In the genomic region with DNA sequence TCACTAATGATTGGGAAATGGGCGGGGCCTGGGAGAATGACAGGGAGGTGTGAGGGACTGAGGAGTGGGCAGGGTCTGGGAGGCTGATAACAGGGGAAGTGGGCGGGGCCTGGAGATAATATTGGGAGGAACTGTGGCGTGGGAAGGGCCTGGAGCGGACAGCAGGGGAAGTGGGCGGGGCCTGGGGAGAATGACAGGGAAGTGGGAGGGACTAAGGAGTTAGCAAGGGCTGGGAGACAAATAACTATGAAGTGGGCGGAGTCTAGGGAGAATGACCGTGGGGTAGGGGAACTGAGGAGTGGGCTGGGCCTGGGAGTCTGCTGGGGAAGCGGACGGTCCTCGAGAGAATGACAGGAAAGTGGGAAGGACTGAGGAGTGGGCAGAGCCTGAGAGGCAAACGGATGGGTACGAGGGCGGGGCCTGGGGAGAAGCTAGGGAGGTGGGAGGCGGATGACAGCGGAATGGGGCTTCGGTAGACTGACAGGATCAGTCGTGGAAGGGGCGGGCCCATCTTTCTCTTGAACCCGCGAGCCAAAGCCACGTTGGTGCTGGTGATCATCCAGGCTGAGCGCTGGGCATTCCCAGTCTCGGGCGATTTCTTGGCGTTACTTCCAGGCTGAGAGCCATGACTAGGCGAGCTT, we compare ENCODE assay signal across 8 cellular contexts. TPM values are rescaled to one million over a fixed set of nuclear protein-coding genes. Genes with fewer than 3 reads are reported as not detected.
DNase-seq lines count a peak whose midpoint lies in the region; ATAC-seq, FAIRE-seq and TF ChIP-seq lines count a peak whose summit lies in the region.

No MANE protein-coding gene starts in this region.

- dilution Hi-C loops in keratinocyte (cut with MboI; ENCODE audit: extremely low pct_ligation_motif_present, low sequenced_read_pairs): no loop called here

- H3K36me3 ChIP-seq in DND-41 (ENCODE audit: insufficient read depth, low read length): no peaks in the 10 kb centered on the region
- no peaks in the 10 kb centered on the region for H3K36me3 ChIP-seq in H7 (replicated peaks; ENCODE audit: control insufficient read depth, insufficient read depth, low read length)
- H3K36me3 ChIP-seq in keratinocyte (ENCODE audit: control insufficient read depth in 2 of 2, extremely low read depth in 1 of 2, insufficient read depth in 2 of 2, low read length in 2 of 2): no peaks in the 10 kb centered on the region

- H3K27ac ChIP-seq in DND-41 (ENCODE audit: low read length) (peak overlapping the region; percentile 86), keratinocyte (ENCODE audit: control insufficient read depth, insufficient read depth, low read length) (peak overlapping the region; percentile 47)

- no peaks in the 10 kb centered on the region for H3K36me3 Mint-ChIP-seq in WTC11

- H3K9ac ChIP-seq in DND-41 (ENCODE audit: low read depth, low read length) (peak overlapping the region; percentile 75), keratinocyte (ENCODE audit: control insufficient read depth, extremely low read depth, insufficient read depth, low read length) (peak overlapping the region; percentile 73)

- H2AFZ ChIP-seq in DND-41 (ENCODE audit: low read depth, low read length): peak overlapping the region; percentile 97
- peak overlapping the region; percentile 99 for H2AFZ ChIP-seq in keratinocyte (ENCODE audit: control insufficient read depth, low read length)

- H3K79me2 ChIP-seq in DND-41 (ENCODE audit: insufficient read depth, low read length): no peaks in the 10 kb centered on the region
- no peaks in the 10 kb centered on the region for H3K79me2 ChIP-seq in keratinocyte (ENCODE audit: control insufficient read depth, insufficient read depth, low read length)

- no peaks in the 10 kb centered on the region for H3K9me3 ChIP-seq in DND-41 (ENCODE audit: insufficient read depth, low read length, severe bottlenecking)
- H3K9me3 ChIP-seq in keratinocyte (ENCODE audit: control insufficient read depth, low read depth, low read length): no peaks in the 10 kb centered on the region

- H3K9me3 Mint-ChIP-seq in WTC11: no peaks in the 10 kb centered on the region

- peak overlapping the region; percentile 93 for H3K4me2 ChIP-seq in DND-41 (ENCODE audit: insufficient read depth, low read length)
- H3K4me2 ChIP-seq in keratinocyte (ENCODE audit: control insufficient read depth, extremely low read depth, insufficient read depth, low read depth, low read length): peak overlapping the region; percentile 99

- CTCF ChIA-PET in WTC11 (lab: Charles Lee): interaction anchor here (0.6 to 1.8 kb wide), 38 partner anchors 9 to 350 kb away, joined by 3 to 31 read pairs (median 4); a partner anchor contains a TSS

- TF ChIP-seq CTCF in DND-41 (IDR thresholded peaks at IDR 0.05; ENCODE audit: borderline replicate concordance, extremely low read depth, low read length, poor library complexity, severe bottlenecking) (no peak), WTC11 (IDR thresholded peaks at IDR 0.05) (no peak), keratinocyte (optimal IDR thresholded peaks at IDR 0.05 in 1 of 3, IDR thresholded peaks at IDR 0.05 in 1 of 3, conservative IDR thresholded peaks at IDR 0.05 in 1 of 3; ENCODE audit: extremely low read depth in 1 of 3, insufficient read depth in 2 of 3, low read length in 3 of 3) (no peak)

- H3K4me3 ChIP-seq in DND-41 (ENCODE audit: low read depth in 1 of 2, low read length in 2 of 2) (peak overlapping the region; percentile 32 to 69; a peak in 3 of 4 replicates), H7 (ENCODE audit: insufficient read depth, low read depth, low read length) (peak overlapping the region; percentile 72), keratinocyte (ENCODE audit: control insufficient read depth in 2 of 3, extremely low read depth in 1 of 3, insufficient read depth in 2 of 3, low read depth in 1 of 3, low read length in 3 of 3) (peak overlapping the region; percentile 57 to 80 (median 79))

- POLR2A ChIA-PET in WTC11 (lab: Charles Lee): interaction anchor here (0.6 to 1.6 kb wide), 4 partner anchors 14 to 844 kb away, joined by 3 to 4 read pairs (median 4); a partner anchor contains a TSS

- peaks cover 20% of the 10 kb centered on the region for H3K27me3 Mint-ChIP-seq in WTC11 (ENCODE audit: low read depth)

- FAIRE-seq in keratinocyte (lab: Jason Lieb, UNC): peak; percentile 51

- H3K4me3 Mint-ChIP-seq in WTC11: peak overlapping the region; percentile 91

- H3K27me3 ChIP-seq in DND-41 (ENCODE audit: insufficient read depth, low read length, poor library complexity) (no peaks in the 10 kb centered on the region), H7 (ENCODE audit: control insufficient read depth, insufficient read depth, low read length) (no peaks in the 10 kb centered on the region), keratinocyte (ENCODE audit: control insufficient read depth, extremely low read depth, insufficient read depth, low read length) (no peaks in the 10 kb centered on the region)

- H3K4me1 Mint-ChIP-seq in WTC11: peaks cover 12% of the 10 kb centered on the region

- H3K4me1 ChIP-seq in DND-41 (ENCODE audit: insufficient read depth, low read length) (peaks cover 29% of the 10 kb centered on the region), keratinocyte (ENCODE audit: control insufficient read depth, extremely low read depth, insufficient read depth, low read length) (peaks cover 7% of the 10 kb centered on the region)

- DNase-seq in DND-41 (peak; percentile 92), H7 (peak; percentile 98), NCI-H146 (lab: John Stamatoyannopoulos, UW) (peak; percentile 69), WTC11 (ENCODE audit: low spot score) (peak; percentile 99), cerebellum (ENCODE audit: low spot score) (peak; percentile 98), keratinocyte (ENCODE audit: low read depth, low spot score) (peak; percentile 77)
- peak; percentile 43 to 85 for DNase-seq in stimulated activated CD4-positive, alpha-beta T cell treated with anti-CD3 and anti-CD28 coated beads, Interleukin-12 subunit alpha, Interleukin-12 subunit beta, amount 100 ng/mL, for 24 hours (ENCODE audit: low read depth in 2 of 2)

- ATAC-seq in DND-41 (ENCODE audit: insufficient read depth, low read depth) (peak; percentile 82), WTC11 (peak; percentile 88), GM18858 (IDR thresholded peaks at IDR 0.05; ENCODE audit: unreplicated experiment) (no peak)

- no peaks in the 10 kb centered on the region for H4K20me1 ChIP-seq in DND-41 (ENCODE audit: insufficient read depth, low read length)
- H4K20me1 ChIP-seq in keratinocyte (ENCODE audit: control insufficient read depth, extremely low read depth, insufficient read depth, low read length): no peaks in the 10 kb centered on the region

- H3K9me1 ChIP-seq in keratinocyte (ENCODE audit: control insufficient read depth, extremely low read depth, insufficient read depth, low read length): no peaks in the 10 kb centered on the region

- H3K27ac Mint-ChIP-seq in WTC11: no peak overlapping the region

RNA-seq across cellular contexts. Expression of a gene that starts 14.0 kb away (rescaled TPM):
- total RNA-seq in H7 (2014; rRNA removed; shearing (Covaris generic)): 1.4 and 2.9 TPM in 2 replicates
- total RNA-seq in WTC11 (2021): 18.5 to 33.1 TPM (median 30.2 TPM) in 3 replicates
- total RNA-seq in cerebellum: 52.7 TPM
- polyA plus RNA-seq in keratinocyte: not detected in 3 replicates
- not detected for polyA plus RNA-seq in keratinocyte (2011; ENCODE audit: low read depth)
- polyA plus RNA-seq in keratinocyte (2011; cell fraction: cytosol; rRNA removed): not detected in 2 replicates
- polyA plus RNA-seq in keratinocyte (2011; cell fraction: nucleus; rRNA removed): not detected in 2 replicates
- not detected in 2 replicates for polyA plus RNA-seq in keratinocyte (2012; ENCODE audit: low replicate concordance)
- not detected in 3 replicates for polyA minus RNA-seq in keratinocyte
- polyA minus RNA-seq in keratinocyte (2011; cell fraction: cytosol; rRNA and poly(A)+ RNA removed): not detected
- not detected in 2 replicates for polyA minus RNA-seq in keratinocyte (2011; cell fraction: nucleus; rRNA and poly(A)+ RNA removed)

RNA-seq across cellular contexts. Expression of a gene that starts 14.7 kb away (rescaled TPM):
- total RNA-seq in H7 (2014; rRNA removed; shearing (Covaris generic)): 1.3 and 2.6 TPM in 2 replicates
- 2.6 to 2.9 TPM (median 2.7 TPM) in 3 replicates for total RNA-seq in WTC11 (2021)
- total RNA-seq in cerebellum: 1.2 TPM
- 11.1 to 12.8 TPM (median 12.3 TPM) in 3 replicates for polyA plus RNA-seq in keratinocyte
- 5.9 TPM for polyA plus RNA-seq in keratinocyte (2011; ENCODE audit: low read depth)
- polyA plus RNA-seq in keratinocyte (2011; cell fraction: cytosol; rRNA removed): 7.6 and 8.5 TPM in 2 replicates
- polyA plus RNA-seq in keratinocyte (2011; cell fraction: nucleus; rRNA removed): 20.4 and 25.8 TPM in 2 replicates
- 19.1 and 22.5 TPM in 2 replicates for polyA plus RNA-seq in keratinocyte (2012; ENCODE audit: low replicate concordance)
- 4.0 to 11.9 TPM (median 4.3 TPM) in 3 replicates for polyA minus RNA-seq in keratinocyte
- polyA minus RNA-seq in keratinocyte (2011; cell fraction: cytosol; rRNA and poly(A)+ RNA removed): 15.5 TPM
- 13.7 and 13.8 TPM in 2 replicates for polyA minus RNA-seq in keratinocyte (2011; cell fraction: nucleus; rRNA and poly(A)+ RNA removed)

RNA-seq across cellular contexts. Expression of a gene that starts 34.6 kb away (rescaled TPM):
- total RNA-seq in H7 (2014; rRNA removed; shearing (Covaris generic)): 0.59 and 1.1 TPM in 2 replicates
- total RNA-seq in WTC11 (2021) (4.3 to 6.3 TPM (median 6.1 TPM) in 3 replicates), cerebellum (0.18 TPM)
- polyA plus RNA-seq in keratinocyte: 0.09 to 0.13 TPM in 2 of 3 replicates, not detected in the other
- not detected for polyA plus RNA-seq in keratinocyte (2011; ENCODE audit: low read depth)
- 0.06 and 0.09 TPM in 2 replicates for polyA plus RNA-seq in keratinocyte (2011; cell fraction: cytosol; rRNA removed)
- 0.05 and 0.10 TPM in 2 replicates for polyA plus RNA-seq in keratinocyte (2011; cell fraction: nucleus; rRNA removed)
- 7.1 and 26.3 TPM in 2 replicates for polyA plus RNA-seq in keratinocyte (2012; ENCODE audit: low replicate concordance)
- not detected in 3 replicates for polyA minus RNA-seq in keratinocyte
- polyA minus RNA-seq in keratinocyte (2011; cell fraction: cytosol; rRNA and poly(A)+ RNA removed): not detected
- not detected in 2 replicates for polyA minus RNA-seq in keratinocyte (2011; cell fraction: nucleus; rRNA and poly(A)+ RNA removed)

RNA-seq across cellular contexts. Expression of a gene that starts 52.1 kb away (rescaled TPM):
- 4.9 and 5.5 TPM in 2 replicates for total RNA-seq in H7 (2014; rRNA removed; shearing (Covaris generic))
- 29.9 to 36.5 TPM (median 32.2 TPM) in 3 replicates for total RNA-seq in WTC11 (2021)
- total RNA-seq in cerebellum: 4.3 TPM
- 5.5 to 11.9 TPM (median 6.1 TPM) in 3 replicates for polyA plus RNA-seq in keratinocyte
- polyA plus RNA-seq in keratinocyte (2011; ENCODE audit: low read depth): 10.4 TPM
- polyA plus RNA-seq in keratinocyte (2011; cell fraction: cytosol; rRNA removed): 5.8 and 15.3 TPM in 2 replicates
- polyA plus RNA-seq in keratinocyte (2011; cell fraction: nucleus; rRNA removed): 6.8 and 8.7 TPM in 2 replicates
- 12.2 and 39.9 TPM in 2 replicates for polyA plus RNA-seq in keratinocyte (2012; ENCODE audit: low replicate concordance)
- 1.8 to 8.9 TPM (median 6.4 TPM) in 3 replicates for polyA minus RNA-seq in keratinocyte
- polyA minus RNA-seq in keratinocyte (2011; cell fraction: cytosol; rRNA and poly(A)+ RNA removed): 13.2 TPM
- 5.7 and 7.7 TPM in 2 replicates for polyA minus RNA-seq in keratinocyte (2011; cell fraction: nucleus; rRNA and poly(A)+ RNA removed)

RNA-seq across cellular contexts. Expression of a gene that starts 56.5 kb away (rescaled TPM):
- total RNA-seq in H7 (2014; rRNA removed; shearing (Covaris generic)): 25.9 and 31.6 TPM in 2 replicates
- total RNA-seq in WTC11 (2021) (63.6 to 69.1 TPM (median 63.7 TPM) in 3 replicates), cerebellum (26.6 TPM)
- polyA plus RNA-seq in keratinocyte: 6.4 to 7.7 TPM (median 6.9 TPM) in 3 replicates
- polyA plus RNA-seq in keratinocyte (2011; ENCODE audit: low read depth): 30.3 TPM
- 8.0 and 12.2 TPM in 2 replicates for polyA plus RNA-seq in keratinocyte (2011; cell fraction: cytosol; rRNA removed)
- polyA plus RNA-seq in keratinocyte (2011; cell fraction: nucleus; rRNA removed): 7.0 and 9.0 TPM in 2 replicates
- polyA plus RNA-seq in keratinocyte (2012; ENCODE audit: low replicate concordance): 29.0 and 38.5 TPM in 2 replicates
- polyA minus RNA-seq in keratinocyte: 6.6 to 43.3 TPM (median 13.9 TPM) in 3 replicates
- 28.0 TPM for polyA minus RNA-seq in keratinocyte (2011; cell fraction: cytosol; rRNA and poly(A)+ RNA removed)
- 5.1 and 7.1 TPM in 2 replicates for polyA minus RNA-seq in keratinocyte (2011; cell fraction: nucleus; rRNA and poly(A)+ RNA removed)
